21 cellular contexts compared by ENCODE assay signal in the genomic region with DNA sequence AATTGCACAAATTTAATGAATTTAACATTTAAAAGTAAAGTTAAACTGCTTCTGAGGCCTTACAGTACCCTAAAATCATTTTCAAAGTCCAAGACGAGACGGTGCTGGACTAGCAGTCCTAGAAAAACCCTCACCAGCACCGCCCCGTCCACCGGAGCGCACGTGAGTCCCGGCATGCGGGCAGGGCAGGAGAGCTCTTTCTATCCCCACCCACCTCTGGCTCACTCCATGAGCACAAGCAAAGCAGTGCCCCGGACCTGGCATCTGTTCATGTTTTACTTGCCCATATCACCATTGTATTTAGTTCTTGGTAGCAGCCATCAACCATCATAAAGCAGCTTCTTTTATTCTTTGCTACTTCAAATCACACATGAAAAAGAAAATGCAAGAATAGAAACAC. TPM values are rescaled to one million over a fixed set of nuclear protein-coding genes. Genes with fewer than 3 reads are reported as not detected.
DNase-seq lines count a peak whose midpoint lies in the region; ATAC-seq and TF ChIP-seq lines count a peak whose summit lies in the region.
"Had no signal": no experiment of that assay in that cellular context is flagged by ENCODE, and none has a peak within 500 bp of the region (broad histone marks: within the 10 kb centered on the region; RNA-seq: fewer than 3 reads in every experiment).

No MANE protein-coding gene starts in this region.

- TF ChIP-seq CTCF in esophagus squamous epithelium (IDR thresholded peaks at IDR 0.05) (no peak), mesothelial cell of epicardium (IDR thresholded peaks at IDR 0.05; ENCODE audit: unreplicated experiment) (no peak), upper lobe of right lung (IDR thresholded peaks at IDR 0.05) (no peak)

- H3K27ac Mint-ChIP-seq in mesothelial cell of epicardium, result peak overlapping the region; percentile 33

- H3K27ac ChIP-seq in esophagus squamous epithelium, result peak overlapping the region in 3 of 4 donors; percentile 57 to 73 (median 59)
- H3K27ac ChIP-seq in upper lobe of right lung, result no peak overlapping the region
- H3K27ac ChIP-seq: psoas muscle, testis had no signal

- intact Hi-C loops in Right ventricle myocardium inferior (cut with DNase I), result loop anchor here (5.0 kb wide), 2 partner anchors 39 to 379 kb away; partner anchors contain the start of gene SPIRE2
- intact Hi-C loops in cardiac septum (cut with DNase I), result loop anchor here (5.0 kb wide), 1 partner anchor 39 kb away; no protein-coding TSS in a partner anchor
- intact Hi-C loops in esophagus squamous epithelium (cut with DNase I), result no loop called here
- intact Hi-C loops in upper lobe of right lung (cut with DNase I), result no loop called here

- peak; percentile 62 for ATAC-seq in Right ventricle myocardium inferior
- ATAC-seq in upper lobe of right lung, result peak; percentile 76
- ATAC-seq in HG03175 (IDR thresholded peaks at IDR 0.05; ENCODE audit: unreplicated experiment), result no peak
- no peak for ATAC-seq in HG02981 (IDR thresholded peaks at IDR 0.05; ENCODE audit: unreplicated experiment)
- no peak for ATAC-seq in GM18870 (IDR thresholded peaks at IDR 0.05; ENCODE audit: unreplicated experiment)

- no peaks in the 10 kb centered on the region for H3K9me3 ChIP-seq in esophagus squamous epithelium
- H3K9me3 ChIP-seq in upper lobe of right lung, result no peaks in the 10 kb centered on the region
- H3K9me3 ChIP-seq: psoas muscle, SK-N-SH, testis had no signal

- H3K27me3 Mint-ChIP-seq in mesothelial cell of epicardium (ENCODE audit: low read depth), result no peaks in the 10 kb centered on the region
- H3K27me3 Mint-ChIP-seq: CD4-positive, alpha-beta memory T cell had no signal

- H3K4me1 ChIP-seq in esophagus squamous epithelium (peaks cover 44 to 100% (median 73%) of the 10 kb centered on the region in 3 donors), upper lobe of right lung (peaks cover 75% of the 10 kb centered on the region)

- no peaks in the 10 kb centered on the region for H3K27me3 ChIP-seq in esophagus squamous epithelium
- H3K27me3 ChIP-seq in upper lobe of right lung, result no peaks in the 10 kb centered on the region
- H3K27me3 ChIP-seq: testis had no signal

- H3K36me3 ChIP-seq in esophagus squamous epithelium, result no peaks in the 10 kb centered on the region
- no peaks in the 10 kb centered on the region for H3K36me3 ChIP-seq in upper lobe of right lung

- H3K4me3 ChIP-seq in esophagus squamous epithelium (no peak overlapping the region), upper lobe of right lung (no peak overlapping the region)
- H3K4me3 ChIP-seq: psoas muscle, testis had no signal

- H3K4me1 Mint-ChIP-seq in mesothelial cell of epicardium, result peaks cover 37% of the 10 kb centered on the region

- TF ChIP-seq POLR2A in esophagus squamous epithelium (IDR thresholded peaks at IDR 0.05), result no peak

- H3K36me3 Mint-ChIP-seq in mesothelial cell of epicardium, result no peaks in the 10 kb centered on the region
- H3K36me3 Mint-ChIP-seq: CD4-positive, alpha-beta memory T cell; naive B cell had no signal

- DNase-seq in Right ventricle myocardium inferior (ENCODE audit: missing footprints) (peak; percentile 66), cardiac septum (ENCODE audit: low spot score) (no peak), esophagus squamous epithelium (lab: John Stamatoyannopoulos, UW) (no peak), mesothelial cell of epicardium (ENCODE audit: low spot score in 2 of 2, unreplicated experiment in 2 of 2) (no peak), upper lobe of right lung (peak; percentile 74)
- DNase-seq: activated CD4-positive, CD25-positive, alpha-beta regulatory T cell treated with anti-CD3 and anti-CD28 coated beads, Interleukin-2, amount 50 U/mL, for 72 hours; activated CD8-positive, alpha-beta memory T cell treated with anti-CD3 and anti-CD28 coated beads, Interleukin-2, amount 50 U/mL, for 48 hours; activated naive CD4-positive, alpha-beta T cell treated with anti-CD3 and anti-CD28 coated beads, Interleukin-2, amount 50 U/mL, for 16 hours; CD4-positive, alpha-beta memory T cell; cortex of kidney; DND-41; naive B cell; NCI-H146; NCI-H2171 treated with DMSO at 0.1 percent for 48 hours; psoas muscle; SK-N-SH; T1000; testis had no signal

- H3K9me3 Mint-ChIP-seq in mesothelial cell of epicardium, result no peaks in the 10 kb centered on the region
- H3K9me3 Mint-ChIP-seq: CD4-positive, alpha-beta memory T cell had no signal

- H3K4me3 Mint-ChIP-seq in mesothelial cell of epicardium, result no peak overlapping the region

- 40 to 67% methylated on average over 10 of the region's 10 CpGs for WGBS in esophagus squamous epithelium, 2 donors

RNA-seq across cellular contexts. Expression of gene ANKRD11, which starts 41.7 kb away (rescaled TPM):
- total RNA-seq in Right ventricle myocardium inferior (64.9 TPM), cardiac septum (77.9 TPM), esophagus squamous epithelium (10 to 100 TPM; 51.0 to 72.7 (median 66.9) TPM), mesothelial cell of epicardium (230 to 247 TPM (median 233 TPM) in 3 replicates), upper lobe of right lung (125 TPM)

RNA-seq across cellular contexts. Expression of gene SPG7, which starts 59.5 kb away (rescaled TPM):
- total RNA-seq in Right ventricle myocardium inferior (96.1 TPM), cardiac septum (89.5 TPM), esophagus squamous epithelium (100 to 1,000 TPM in 1 of 4 donors, 10 to 100 TPM in 3; 65.0 to 104 (median 84.9) TPM), mesothelial cell of epicardium (186 to 199 TPM (median 187 TPM) in 3 replicates), upper lobe of right lung (95.0 TPM)

Comparison
In these comparisons a context has a peak if more than half of its experiments do, and no peak if none do; other contexts are left out.
1. DNase-seq: peak in Right ventricle myocardium inferior (single experiment) and upper lobe of right lung (single experiment); none in cardiac septum (single experiment), esophagus squamous epithelium (single experiment) and mesothelial cell of epicardium (0 of 2).
2. ATAC-seq: peak in Right ventricle myocardium inferior (single experiment) and upper lobe of right lung (single experiment); none in HG03175 (single experiment), HG02981 (single experiment) and GM18870 (single experiment).
3. intact Hi-C loops: an anchor here in Right ventricle myocardium inferior (5.0 kb wide) and cardiac septum (5.0 kb wide); none called in esophagus squamous epithelium and upper lobe of right lung.